Comparison of ENCODE assay signal across 34 cellular contexts in genomic region chrX:13829995-13830394, GRCh38.
"Had no signal": no experiment of that assay in that cellular context is flagged by ENCODE, and none has a peak within 500 bp of the region (broad histone marks: within the 10 kb centered on the region; RNA-seq: fewer than 3 reads in every experiment).

No MANE protein-coding gene starts in this region.

- H3K9me3 ChIP-seq: adrenal gland had no signal

- H3K4me3 ChIP-seq: adrenal gland, PC-9 had no signal

- H3K36me3 ChIP-seq: adrenal gland, brain microvascular endothelial cell had no signal

- DNase-seq: activated B cell treated with CpG ODN at 0.5 μM for 24 hours; activated CD4-positive, alpha-beta memory T cell treated with anti-CD3 and anti-CD28 coated beads for 36 hours; activated CD4-positive, alpha-beta T cell treated with anti-CD3 and anti-CD28 coated beads for 4 hours; activated CD4-positive, alpha-beta T cell treated with anti-CD3 and anti-CD28 coated beads, Interleukin-2, amount 50 U/mL, for 1 hour; activated CD4-positive, CD25-positive, alpha-beta regulatory T cell treated with anti-CD3 and anti-CD28 coated beads, Interleukin-2, amount 50 U/mL, for 72 hours; activated CD8-positive, alpha-beta memory T cell treated with anti-CD3 and anti-CD28 coated beads, Interleukin-2, amount 50 U/mL, for 4 hours; activated gamma-delta T cell treated with Interleukin-2 at 50 U/mL for 16 hours; activated naive CD4-positive, alpha-beta T cell treated with anti-CD3 and anti-CD28 coated beads for 36 hours; activated T-cell treated with anti-CD3 and anti-CD28 coated beads for 4 hours; activated T-cell treated with anti-CD3 and anti-CD28 coated beads, Interleukin-2, amount 50 U/mL, for 4 hours; adrenal gland; anterior cingulate cortex; brain microvascular endothelial cell; central memory CD4-positive, alpha-beta T cell; MM.1S; NCI-H1092 treated with DMSO at 0.1 percent for 48 hours; NCI-H1417; NCI-H187 treated with DMSO at 0.1 percent for 48 hours; NCI-H2081; NCI-H510A; NCI-H748 treated with DMSO at 0.1 percent for 48 hours; NK-92 treated with Interleukin-12 subunit alpha and Interleukin-12 subunit beta, amount 100 ng/mL, for 24 hours; PC-9; SIG-M5; SW 1271; T-helper 1 cell; T-helper 2 cell; T-helper 9 cell had no signal

- H3K27ac ChIP-seq: adrenal gland, brain microvascular endothelial cell, PC-9, RWPE1, VCaP had no signal

- FAIRE-seq: RCC 7860 had no signal

- H3K4me1 ChIP-seq: adrenal gland had no signal

- H3K27me3 ChIP-seq: brain microvascular endothelial cell had no signal

- ATAC-seq: activated naive CD4-positive, alpha-beta T cell treated with anti-CD3 and anti-CD28 coated beads, Interleukin-2, amount 50 U/mL, for 72 hours; activated T-cell treated with anti-CD3 and anti-CD28 coated beads, Interleukin-2, amount 50 U/mL, for 4 hours; Right ventricle myocardium inferior; SK-N-SH treated with all-trans-retinoic acid at 6 μM for 48 hours had no signal
